Comparison of ENCODE assay signal across 8 cellular contexts in genomic region chr9:37575511-37575914, GRCh38. TPM values are rescaled to one million over a fixed set of nuclear protein-coding genes. Genes with fewer than 3 reads are reported as not detected.
DNase-seq lines count a peak whose midpoint lies in the region; ATAC-seq and TF ChIP-seq lines count a peak whose summit lies in the region.

No MANE protein-coding gene starts in this region.

- intact Hi-C loops in activated naive CD4-positive, alpha-beta T cell treated with anti-CD3 and anti-CD28 coated beads for 36 hours (cut with micrococcal nuclease), result loop anchor here (5.0 kb wide), 2 partner anchors 88 to 548 kb away; partner anchors contain the start of gene POLR1E
- intact Hi-C loops in activated T-helper 2 cell treated with anti-CD3 and anti-CD28 coated beads, Interferon-gamma antibody, Interleukin-2, Interleukin-4, amounts not matched to agents 10 μg/mL and 5 μg/mL and 100 μg/mL, durations not matched to agents 14 hours and 24 hours and 36 hours (cut with micrococcal nuclease), result loop anchor here (5.0 kb wide), 1 partner anchor 88 kb away; the partner anchor contains the start of gene POLR1E

- H3K9me3 ChIP-seq in iPS-18c (ENCODE audit: control insufficient read depth, insufficient read depth, low read length), result peaks cover 2% of the 10 kb centered on the region

- peaks cover 16% of the 10 kb centered on the region for H3K36me3 Mint-ChIP-seq in activated naive CD4-positive, alpha-beta T cell treated with anti-CD3 and anti-CD28 coated beads for 36 hours (ENCODE audit: low read depth)
- peaks cover 14% of the 10 kb centered on the region for H3K36me3 Mint-ChIP-seq in activated T-helper 2 cell treated with anti-CD3 and anti-CD28 coated beads, Interferon-gamma antibody, Interleukin-2, Interleukin-4, amounts not matched to agents 10 μg/mL and 5 μg/mL and 100 μg/mL, durations not matched to agents 14 hours and 24 hours and 36 hours (ENCODE audit: low read depth)
- H3K36me3 Mint-ChIP-seq in stimulated activated memory B cell treated with anti-CD40 and anti-IgM and Interleukin-4, amounts not matched to agents 10 μg/mL and 1 μg/mL and 100 μg/mL, for 72 hours, result peaks cover 42% of the 10 kb centered on the region

- H3K4me1 Mint-ChIP-seq in activated naive CD4-positive, alpha-beta T cell treated with anti-CD3 and anti-CD28 coated beads for 36 hours (ENCODE audit: low read depth), result peaks cover 21% of the 10 kb centered on the region
- H3K4me1 Mint-ChIP-seq in activated T-helper 2 cell treated with anti-CD3 and anti-CD28 coated beads, Interferon-gamma antibody, Interleukin-2, Interleukin-4, amounts not matched to agents 10 μg/mL and 5 μg/mL and 100 μg/mL, durations not matched to agents 14 hours and 24 hours and 36 hours (ENCODE audit: low read depth), result peaks cover 12% of the 10 kb centered on the region
- H3K4me1 Mint-ChIP-seq in stimulated activated memory B cell treated with anti-CD40 and anti-IgM and Interleukin-4, amounts not matched to agents 10 μg/mL and 1 μg/mL and 100 μg/mL, for 72 hours, result peaks cover 67% of the 10 kb centered on the region

- peak overlapping the region; percentile 55 for H3K4me3 Mint-ChIP-seq in activated naive CD4-positive, alpha-beta T cell treated with anti-CD3 and anti-CD28 coated beads for 36 hours
- peak overlapping the region; percentile 72 for H3K4me3 Mint-ChIP-seq in activated T-helper 2 cell treated with anti-CD3 and anti-CD28 coated beads, Interferon-gamma antibody, Interleukin-2, Interleukin-4, amounts not matched to agents 10 μg/mL and 5 μg/mL and 100 μg/mL, durations not matched to agents 14 hours and 24 hours and 36 hours (ENCODE audit: low read depth)
- H3K4me3 Mint-ChIP-seq in stimulated activated memory B cell treated with anti-CD40 and anti-IgM and Interleukin-4, amounts not matched to agents 10 μg/mL and 1 μg/mL and 100 μg/mL, for 72 hours, result peak overlapping the region; percentile 84

- no peaks in the 10 kb centered on the region for H3K9me3 Mint-ChIP-seq in activated naive CD4-positive, alpha-beta T cell treated with anti-CD3 and anti-CD28 coated beads for 36 hours
- H3K9me3 Mint-ChIP-seq in activated T-helper 2 cell treated with anti-CD3 and anti-CD28 coated beads, Interferon-gamma antibody, Interleukin-2, Interleukin-4, amounts not matched to agents 10 μg/mL and 5 μg/mL and 100 μg/mL, durations not matched to agents 14 hours and 24 hours and 36 hours, result no peaks in the 10 kb centered on the region
- H3K9me3 Mint-ChIP-seq in stimulated activated memory B cell treated with anti-CD40 and anti-IgM and Interleukin-4, amounts not matched to agents 10 μg/mL and 1 μg/mL and 100 μg/mL, for 72 hours, result no peaks in the 10 kb centered on the region

- peak; percentile 33 for ATAC-seq in HG03135 (IDR thresholded peaks at IDR 0.05; ENCODE audit: unreplicated experiment)
- peak; percentile 86 for ATAC-seq in stimulated activated memory B cell treated with anti-CD40 and anti-IgM and Interleukin-4, amounts not matched to agents 10 μg/mL and 1 μg/mL and 100 μg/mL, for 72 hours

- DNase-seq in activated naive CD4-positive, alpha-beta T cell treated with anti-CD3 and anti-CD28 coated beads for 36 hours, result no peak
- no peak for DNase-seq in activated naive CD4-positive, alpha-beta T cell treated with Interleukin-2 at 50 U/mL for 16 hours
- DNase-seq in activated T-helper 2 cell treated with anti-CD3 and anti-CD28 coated beads, Interferon-gamma antibody, Interleukin-2, Interleukin-4, amounts not matched to agents 10 μg/mL and 5 μg/mL and 100 μg/mL, durations not matched to agents 14 hours and 24 hours and 36 hours (ENCODE audit: low spot score), result no peak
- DNase-seq in COLO829 (ENCODE audit: low spot score) (no peak), HEK293T (ENCODE audit: extremely low spot score) (no peak)

- H3K4me3 ChIP-seq in iPS-18c (ENCODE audit: insufficient read depth, low read depth, low read length), result peak overlapping the region; percentile 81

- no peaks in the 10 kb centered on the region for H3K27me3 Mint-ChIP-seq in activated naive CD4-positive, alpha-beta T cell treated with anti-CD3 and anti-CD28 coated beads for 36 hours (ENCODE audit: low read depth)
- H3K27me3 Mint-ChIP-seq in activated T-helper 2 cell treated with anti-CD3 and anti-CD28 coated beads, Interferon-gamma antibody, Interleukin-2, Interleukin-4, amounts not matched to agents 10 μg/mL and 5 μg/mL and 100 μg/mL, durations not matched to agents 14 hours and 24 hours and 36 hours (ENCODE audit: low read depth), result peaks cover 15% of the 10 kb centered on the region
- no peaks in the 10 kb centered on the region for H3K27me3 Mint-ChIP-seq in stimulated activated memory B cell treated with anti-CD40 and anti-IgM and Interleukin-4, amounts not matched to agents 10 μg/mL and 1 μg/mL and 100 μg/mL, for 72 hours

- POLR2A ChIA-PET in HEK293T (lab: Yijun Ruan, JAX), result interaction anchor here (0.7 to 1.2 kb wide), 2 partner anchors 17 to 141 kb away, joined by 3 read pairs; partner anchors contain the start of gene TOMM5

- H3K27ac Mint-ChIP-seq in activated naive CD4-positive, alpha-beta T cell treated with anti-CD3 and anti-CD28 coated beads for 36 hours, result no peak overlapping the region
- no peak overlapping the region for H3K27ac Mint-ChIP-seq in activated T-helper 2 cell treated with anti-CD3 and anti-CD28 coated beads, Interferon-gamma antibody, Interleukin-2, Interleukin-4, amounts not matched to agents 10 μg/mL and 5 μg/mL and 100 μg/mL, durations not matched to agents 14 hours and 24 hours and 36 hours
- H3K27ac Mint-ChIP-seq in stimulated activated memory B cell treated with anti-CD40 and anti-IgM and Interleukin-4, amounts not matched to agents 10 μg/mL and 1 μg/mL and 100 μg/mL, for 72 hours, result peak overlapping the region; percentile 91

- CTCF ChIA-PET in activated naive CD4-positive, alpha-beta T cell treated with anti-CD3 and anti-CD28 coated beads for 36 hours (lab: Charles Lee), result interaction anchor here (1.8 kb wide), 1 partner anchor 18 kb away, joined by 4 read pairs; no protein-coding TSS in a partner anchor
- CTCF ChIA-PET in HEK293T (lab: Yijun Ruan, JAX), result no interaction called here

TF ChIP-seq in HEK293T, 16 proteins besides CTCF, POLR2A, EP300 and RAD21:
- no peak for TF ChIP-seq L3MBTL2 (conservative IDR thresholded peaks at IDR 0.05)
- no peak for TF ChIP-seq BHLHE40 (IDR thresholded peaks at IDR 0.05; ENCODE audit: borderline replicate concordance)
- TF ChIP-seq ELF4 (IDR thresholded peaks at IDR 0.05), result no peak
- TF ChIP-seq SUZ12 (IDR thresholded peaks at IDR 0.05), result no peak
- TF ChIP-seq HDGF (IDR thresholded peaks at IDR 0.05; ENCODE audit: borderline replicate concordance), result no peak
- no peak for TF ChIP-seq NFRKB (IDR thresholded peaks at IDR 0.05)
- no peak for TF ChIP-seq LEF1 (IDR thresholded peaks at IDR 0.05; ENCODE audit: borderline replicate concordance)
- TF ChIP-seq TARDBP (IDR thresholded peaks at IDR 0.05), result no peak
- no peak for TF ChIP-seq PKNOX1 (IDR thresholded peaks at IDR 0.05)
- TF ChIP-seq CTBP1 (IDR thresholded peaks at IDR 0.05; ENCODE audit: borderline replicate concordance), result no peak
- no peak for TF ChIP-seq ZNF384 (IDR thresholded peaks at IDR 0.05)
- no peak for TF ChIP-seq SP1 (IDR thresholded peaks at IDR 0.05)
- TF ChIP-seq FOXM1 (IDR thresholded peaks at IDR 0.05; ENCODE audit: borderline replicate concordance), result no peak
- TF ChIP-seq FOXA1 (IDR thresholded peaks at IDR 0.05), result no peak
- TF ChIP-seq ARNT (IDR thresholded peaks at IDR 0.05), result no peak
- TF ChIP-seq FOXK2 (IDR thresholded peaks at IDR 0.05), result no peak

RNA-seq across cellular contexts. Expression of gene FBXO10, which starts 0.7 kb away (rescaled TPM):
- total RNA-seq in activated naive CD4-positive, alpha-beta T cell treated with anti-CD3 and anti-CD28 coated beads for 36 hours, result 1 to 10 TPM; 1.0 to 1.1 TPM
- 1.8 and 2.4 TPM in 2 replicates for total RNA-seq in activated T-helper 2 cell treated with anti-CD3 and anti-CD28 coated beads, Interferon-gamma antibody, Interleukin-2, Interleukin-4, amounts not matched to agents 10 μg/mL and 5 μg/mL and 100 μg/mL, durations not matched to agents 14 hours and 24 hours and 36 hours

RNA-seq across cellular contexts. Expression of gene TOMM5, which starts 16.9 kb away (rescaled TPM):
- 100 to 1,000 TPM; 136 to 140 TPM for total RNA-seq in activated naive CD4-positive, alpha-beta T cell treated with anti-CD3 and anti-CD28 coated beads for 36 hours
- total RNA-seq in activated T-helper 2 cell treated with anti-CD3 and anti-CD28 coated beads, Interferon-gamma antibody, Interleukin-2, Interleukin-4, amounts not matched to agents 10 μg/mL and 5 μg/mL and 100 μg/mL, durations not matched to agents 14 hours and 24 hours and 36 hours, result 153 and 155 TPM in 2 replicates
